ENCODE assay signal across 1 cellular context in genomic region chr11:68321293-68322030, GRCh38.
TF ChIP-seq lines count a peak whose summit lies in the region.

No MANE protein-coding gene starts in this region.

TF ChIP-seq in HepG2, 621 proteins besides CTCF, POLR2A, EP300 and RAD21 (continued from another document):
- TF ChIP-seq CREB1 (IDR thresholded peaks at IDR 0.05): no peak
- no peak for TF ChIP-seq CREB1 (CRISPR knock-in tag; IDR thresholded peaks at IDR 0.05)
- TF ChIP-seq ARID5B (CRISPR knock-in tag; IDR thresholded peaks at IDR 0.05): peak; percentile 51; the same call in 1 of the 2 replicates
- 0 out of 2 replicates have a peak, but pooled peaks have one; percentile 24 for TF ChIP-seq AHDC1 (CRISPR knock-in tag; IDR thresholded peaks at IDR 0.05; ENCODE audit: borderline replicate concordance)
- no peak for TF ChIP-seq ZNF800 (CRISPR knock-in tag; IDR thresholded peaks at IDR 0.05)
- TF ChIP-seq SOX13 (IDR thresholded peaks at IDR 0.05): 0 out of 2 replicates have a peak, but pooled peaks have one; percentile 44
- TF ChIP-seq SOX13 (CRISPR knock-in tag; conservative IDR thresholded peaks at IDR 0.05 in 1 of 2, IDR thresholded peaks at IDR 0.05 in 1 of 2): peak in 1 of 2 experiments; percentile 74; a peak in 2 of 4 replicates
- no peak; the same call in 1 of the 2 replicates for TF ChIP-seq ZBTB33 (CRISPR knock-in tag; IDR thresholded peaks at IDR 0.05)
- no peak for TF ChIP-seq ZNF720 (CRISPR knock-in tag; IDR thresholded peaks at IDR 0.05)
- peak; percentile 60 for TF ChIP-seq SAP130 (CRISPR knock-in tag; IDR thresholded peaks at IDR 0.05; ENCODE audit: low read depth)
- TF ChIP-seq ZNF704 (CRISPR knock-in tag; IDR thresholded peaks at IDR 0.05; ENCODE audit: borderline replicate concordance): no peak
- TF ChIP-seq, protein P1, sequence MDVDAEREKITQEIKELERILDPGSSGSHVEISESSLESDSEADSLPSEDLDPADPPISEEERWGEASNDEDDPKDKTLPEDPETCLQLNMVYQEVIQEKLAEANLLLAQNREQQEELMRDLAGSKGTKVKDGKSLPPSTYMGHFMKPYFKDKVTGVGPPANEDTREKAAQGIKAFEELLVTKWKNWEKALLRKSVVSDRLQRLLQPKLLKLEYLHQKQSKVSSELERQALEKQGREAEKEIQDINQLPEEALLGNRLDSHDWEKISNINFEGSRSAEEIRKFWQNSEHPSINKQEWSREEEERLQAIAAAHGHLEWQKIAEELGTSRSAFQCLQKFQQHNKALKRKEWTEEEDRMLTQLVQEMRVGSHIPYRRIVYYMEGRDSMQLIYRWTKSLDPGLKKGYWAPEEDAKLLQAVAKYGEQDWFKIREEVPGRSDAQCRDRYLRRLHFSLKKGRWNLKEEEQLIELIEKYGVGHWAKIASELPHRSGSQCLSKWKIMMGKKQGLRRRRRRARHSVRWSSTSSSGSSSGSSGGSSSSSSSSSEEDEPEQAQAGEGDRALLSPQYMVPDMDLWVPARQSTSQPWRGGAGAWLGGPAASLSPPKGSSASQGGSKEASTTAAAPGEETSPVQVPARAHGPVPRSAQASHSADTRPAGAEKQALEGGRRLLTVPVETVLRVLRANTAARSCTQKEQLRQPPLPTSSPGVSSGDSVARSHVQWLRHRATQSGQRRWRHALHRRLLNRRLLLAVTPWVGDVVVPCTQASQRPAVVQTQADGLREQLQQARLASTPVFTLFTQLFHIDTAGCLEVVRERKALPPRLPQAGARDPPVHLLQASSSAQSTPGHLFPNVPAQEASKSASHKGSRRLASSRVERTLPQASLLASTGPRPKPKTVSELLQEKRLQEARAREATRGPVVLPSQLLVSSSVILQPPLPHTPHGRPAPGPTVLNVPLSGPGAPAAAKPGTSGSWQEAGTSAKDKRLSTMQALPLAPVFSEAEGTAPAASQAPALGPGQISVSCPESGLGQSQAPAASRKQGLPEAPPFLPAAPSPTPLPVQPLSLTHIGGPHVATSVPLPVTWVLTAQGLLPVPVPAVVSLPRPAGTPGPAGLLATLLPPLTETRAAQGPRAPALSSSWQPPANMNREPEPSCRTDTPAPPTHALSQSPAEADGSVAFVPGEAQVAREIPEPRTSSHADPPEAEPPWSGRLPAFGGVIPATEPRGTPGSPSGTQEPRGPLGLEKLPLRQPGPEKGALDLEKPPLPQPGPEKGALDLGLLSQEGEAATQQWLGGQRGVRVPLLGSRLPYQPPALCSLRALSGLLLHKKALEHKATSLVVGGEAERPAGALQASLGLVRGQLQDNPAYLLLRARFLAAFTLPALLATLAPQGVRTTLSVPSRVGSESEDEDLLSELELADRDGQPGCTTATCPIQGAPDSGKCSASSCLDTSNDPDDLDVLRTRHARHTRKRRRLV (CRISPR knock-in tag; IDR thresholded peaks at IDR 0.05): no peak
- TF ChIP-seq NCOA5 (CRISPR knock-in tag; IDR thresholded peaks at IDR 0.05): no peak
- TF ChIP-seq CHD4 (IDR thresholded peaks at IDR 0.05; ENCODE audit: borderline replicate concordance, low read length): no peak
- 0 out of 2 replicates have a peak, but pooled peaks have one; percentile 17 for TF ChIP-seq GATAD2A (CRISPR knock-in tag; IDR thresholded peaks at IDR 0.05)
- TF ChIP-seq MATR3 (CRISPR knock-in tag; IDR thresholded peaks at IDR 0.05): no peak
TF ChIP-seq in HepG2: peak in this region for 23.
